Comparison of ENCODE assay signal across 15 cellular contexts in genomic region chr14:37546621-37547447, GRCh38. TPM values are rescaled to one million over a fixed set of nuclear protein-coding genes. Genes with fewer than 3 reads are reported as not detected.
DNase-seq lines count a peak whose midpoint lies in the region; ATAC-seq lines count a peak whose summit lies in the region.
"Had no signal": no experiment of that assay in that cellular context is flagged by ENCODE, and none has a peak within 500 bp of the region (broad histone marks: within the 10 kb centered on the region; RNA-seq: fewer than 3 reads in every experiment).

No MANE protein-coding gene starts in this region.

- no peaks in the 10 kb centered on the region for H3K4me1 ChIP-seq in right cardiac atrium (ENCODE audit: control insufficient read depth, insufficient read depth, low read length)

- H3K9me3 ChIP-seq in right cardiac atrium (ENCODE audit: control insufficient read depth, low read length), result no peaks in the 10 kb centered on the region
- H3K9me3 ChIP-seq: SK-N-SH had no signal

- no peak overlapping the region for H3K27ac ChIP-seq in right cardiac atrium (ENCODE audit: low read length)
- H3K27ac ChIP-seq: dorsolateral prefrontal cortex had no signal

- ATAC-seq in sciatic nerve, result peak; percentile 46
- ATAC-seq in right cardiac atrium, result no peak
- no peak for ATAC-seq in left cardiac atrium
- ATAC-seq: activated naive CD4-positive, alpha-beta T cell treated with anti-CD3 and anti-CD28 coated beads, Interleukin-2, amount 50 U/mL, for 72 hours had no signal

- H3K27me3 ChIP-seq in right cardiac atrium (ENCODE audit: control insufficient read depth, insufficient read depth), result no peaks in the 10 kb centered on the region
- H3K27me3 ChIP-seq: dorsolateral prefrontal cortex had no signal

- intact Hi-C loops in sciatic nerve (cut with DNase I), result no loop called here
- intact Hi-C loops in right cardiac atrium (cut with DNase I), result no loop called here
- intact Hi-C loops in left cardiac atrium (cut with DNase I), result no loop called here

- H3K4me3 ChIP-seq in right cardiac atrium (ENCODE audit: low read length), result no peak overlapping the region
- H3K4me3 ChIP-seq: dorsolateral prefrontal cortex had no signal

- 40% methylated on average over 6 of the region's 6 CpGs for WGBS in right cardiac atrium

- peak; percentile 26 to 67 for DNase-seq in NCI-H187 (lab: John Stamatoyannopoulos, UW)
- DNase-seq in NCI-H187 treated with DMSO at 0.1 percent for 48 hours (lab: John Stamatoyannopoulos, UW), result no peak
- peak; percentile 15 for DNase-seq in NCI-H2196 treated with DMSO at 0.1 percent for 48 hours (lab: John Stamatoyannopoulos, UW; ENCODE audit: unreplicated experiment)
- DNase-seq in fibroblast of peridontal ligament (ENCODE audit: extremely low read depth), result peak; percentile 51
- DNase-seq in sciatic nerve (ENCODE audit: low spot score), result no peak
- no peak for DNase-seq in nucleus accumbens (lab: John Stamatoyannopoulos, UW)
- DNase-seq in right cardiac atrium, result no peak
- DNase-seq in left cardiac atrium, result no peak
- DNase-seq: activated CD4-positive, alpha-beta T cell treated with anti-CD3 and anti-CD28 coated beads, Interleukin-2, amount 50 U/mL, for 1 hour; dorsolateral prefrontal cortex; NCI-H2107; SK-N-SH had no signal

RNA-seq across cellular contexts. Expression of gene FOXA1, which starts 48.2 kb away (rescaled TPM):
- total RNA-seq in sciatic nerve (0.94 TPM), right cardiac atrium (not detected), left cardiac atrium (not detected)
- not detected for polyA plus RNA-seq in right cardiac atrium
- total RNA-seq: dorsolateral prefrontal cortex, neural crest cell, temporal lobe had no signal
- polyA plus RNA-seq: SK-N-SH had no signal

RNA-seq across cellular contexts. Expression of gene TTC6, which starts 48.6 kb away (rescaled TPM):
- total RNA-seq in sciatic nerve, result not detected
- total RNA-seq in right cardiac atrium, result not detected
- polyA plus RNA-seq in right cardiac atrium, result not detected
- total RNA-seq in left cardiac atrium, result not detected
- total RNA-seq: activated naive CD4-positive, alpha-beta T cell treated with anti-CD3 and anti-CD28 coated beads, Interleukin-2, amount 50 U/mL, for 72 hours had no signal
- polyA plus RNA-seq: SK-N-SH had no signal

Comparison
In these comparisons a context has a peak if more than half of its experiments do, and no peak if none do; other contexts are left out.
1. DNase-seq: peak in NCI-H187 (2 of 2), NCI-H2196 treated with DMSO at 0.1 percent for 48 hours (single experiment) and fibroblast of peridontal ligament (single experiment); none in NCI-H187 treated with DMSO at 0.1 percent for 48 hours (single experiment), sciatic nerve (single experiment), nucleus accumbens (0 of 56), right cardiac atrium (0 of 3) and left cardiac atrium (single experiment).